13 cellular contexts compared by ENCODE assay signal in the genomic region with DNA sequence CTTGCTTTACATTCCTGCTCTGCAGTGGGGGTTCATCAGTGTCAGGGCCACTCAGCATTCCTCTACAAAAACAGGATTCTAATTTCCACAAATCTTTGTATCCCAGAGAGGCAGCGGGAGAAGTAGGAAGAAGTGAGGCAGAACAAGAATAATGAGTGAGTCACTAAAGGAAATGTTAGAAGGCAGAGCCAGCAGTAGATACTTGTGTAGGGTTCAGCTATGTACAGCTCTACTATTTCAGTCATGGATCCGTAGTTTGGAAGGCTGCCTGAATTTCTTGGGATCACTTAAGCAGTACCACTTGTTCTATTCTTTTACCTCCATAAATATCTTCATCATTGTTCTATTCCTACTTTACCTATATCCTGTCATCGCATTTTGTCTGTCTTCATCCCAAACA.
"Had no signal": no experiment of that assay in that cellular context is flagged by ENCODE, and none has a peak within 500 bp of the region (broad histone marks: within the 10 kb centered on the region; RNA-seq: fewer than 3 reads in every experiment).

No MANE protein-coding gene starts in this region.

- H3K4me3 ChIP-seq: left lung, prostate gland, upper lobe of left lung had no signal

- H3K9me3 ChIP-seq: prostate gland, upper lobe of left lung had no signal

- H3K27me3 ChIP-seq: left lung, upper lobe of left lung had no signal

- H3K4me1 ChIP-seq: left lung, prostate gland, upper lobe of left lung had no signal

- DNase-seq: activated CD4-positive, alpha-beta T cell treated with anti-CD3 and anti-CD28 coated beads for 36 hours; activated CD8-positive, alpha-beta memory T cell treated with anti-CD3 and anti-CD28 coated beads, Interleukin-2, amount 50 U/mL, for 4 hours; activated CD8-positive, alpha-beta T cell treated with anti-CD3 and anti-CD28 coated beads for 36 hours; activated naive CD4-positive, alpha-beta T cell; effector memory CD8-positive, alpha-beta T cell; left lung; occipital lobe; stimulated activated naive CD4-positive, alpha-beta T cell; T-helper 9 cell; upper lobe of left lung had no signal

- H3K36me3 ChIP-seq: left lung, prostate gland, upper lobe of left lung had no signal

- ATAC-seq: activated CD4-positive, alpha-beta T cell treated with anti-CD3 and anti-CD28 coated beads for 36 hours; activated CD8-positive, alpha-beta T cell treated with anti-CD3 and anti-CD28 coated beads for 36 hours; effector memory CD8-positive, alpha-beta T cell; left lung; sciatic nerve had no signal

- H3K27ac ChIP-seq: left lung, prostate gland, upper lobe of left lung, VCaP had no signal
